Comparison of ENCODE assay signal across 8 cellular contexts in genomic region chr9:127589955-127590370, GRCh38. TPM values are rescaled to one million over a fixed set of nuclear protein-coding genes. Genes with fewer than 3 reads are reported as not detected.
DNase-seq lines count a peak whose midpoint lies in the region; ATAC-seq, FAIRE-seq and TF ChIP-seq lines count a peak whose summit lies in the region.

No MANE protein-coding gene starts in this region.

- no peak overlapping the region for H3K4me2 ChIP-seq in DND-41 (ENCODE audit: insufficient read depth, low read length)
- H3K4me2 ChIP-seq in Karpas-422 (ENCODE audit: low read depth, low read length, poor library complexity, severe bottlenecking), result no peak overlapping the region

- DNase-seq in DND-41, result peak; percentile 37
- peak; percentile 56 for DNase-seq in Karpas-422
- peak; percentile 38 to 79 (median 57) for DNase-seq in Peyer's patch
- peak in 1 of 2 donors; percentile 72 for DNase-seq in breast epithelium (ENCODE audit: low spot score in 2 of 2)
- DNase-seq in kidney, result peak; percentile 65
- peak; percentile 63 for DNase-seq in stromal cell of bone marrow (ENCODE audit: low read depth)

- peak; percentile 81 for FAIRE-seq in kidney (lab: Jason Lieb, UNC)

- peak; percentile 66; the same call in 2 of the 3 replicates for ATAC-seq in DND-41 (ENCODE audit: insufficient read depth, low read depth)
- ATAC-seq in GM21526 (IDR thresholded peaks at IDR 0.05; ENCODE audit: low FRiP score, unreplicated experiment), result no peak
- ATAC-seq in GM18907 (IDR thresholded peaks at IDR 0.05; ENCODE audit: unreplicated experiment), result no peak

- H3K36me3 ChIP-seq in DND-41 (ENCODE audit: insufficient read depth, low read length), result no peaks in the 10 kb centered on the region
- no peaks in the 10 kb centered on the region for H3K36me3 ChIP-seq in Karpas-422 (ENCODE audit: insufficient read depth, low read length)
- H3K36me3 ChIP-seq in Peyer's patch, result no peaks in the 10 kb centered on the region
- no peaks in the 10 kb centered on the region for H3K36me3 ChIP-seq in breast epithelium
- H3K36me3 ChIP-seq in kidney (ENCODE audit: control insufficient read depth in 1 of 2, insufficient read depth in 2 of 2, low read length in 2 of 2), result no peaks in the 10 kb centered on the region

- no peak overlapping the region for H2AFZ ChIP-seq in DND-41 (ENCODE audit: low read depth, low read length)
- H2AFZ ChIP-seq in Karpas-422 (ENCODE audit: low read length), result no peak overlapping the region

- TF ChIP-seq CTCF in DND-41 (IDR thresholded peaks at IDR 0.05; ENCODE audit: borderline replicate concordance, extremely low read depth, low read length, poor library complexity, severe bottlenecking) (peak; percentile 83), Peyer's patch (IDR thresholded peaks at IDR 0.05) (peak; percentile 73 to 93 (median 89)), breast epithelium (IDR thresholded peaks at IDR 0.05) (peak; percentile 93 to 98 (median 97)), kidney (IDR thresholded peaks at IDR 0.05; ENCODE audit: borderline replicate concordance, extremely low read depth, insufficient read depth) (peak; percentile 96)

- H3K9ac ChIP-seq in DND-41 (ENCODE audit: low read depth, low read length) (no peak overlapping the region), Karpas-422 (ENCODE audit: low read length) (no peak overlapping the region), kidney (ENCODE audit: low read length in 2 of 2) (no peak overlapping the region)

- H3K9me3 ChIP-seq in DND-41 (ENCODE audit: insufficient read depth, low read length, severe bottlenecking) (no peaks in the 10 kb centered on the region), Karpas-422 (ENCODE audit: low read length) (no peaks in the 10 kb centered on the region), Peyer's patch (no peaks in the 10 kb centered on the region), breast epithelium (no peaks in the 10 kb centered on the region), kidney (ENCODE audit: control insufficient read depth in 1 of 2, low read length in 2 of 2) (no peaks in the 10 kb centered on the region)

- no peaks in the 10 kb centered on the region for H3K9me2 ChIP-seq in Karpas-422 (replicated peaks; ENCODE audit: insufficient read depth, low read length)

- H4K20me1 ChIP-seq in DND-41 (ENCODE audit: insufficient read depth, low read length) (no peaks in the 10 kb centered on the region), Karpas-422 (ENCODE audit: insufficient read depth, low read depth, low read length) (no peaks in the 10 kb centered on the region)

- H3K79me2 ChIP-seq in DND-41 (ENCODE audit: insufficient read depth, low read length) (no peaks in the 10 kb centered on the region), Karpas-422 (ENCODE audit: low read length) (no peaks in the 10 kb centered on the region)

- no peak overlapping the region for H3K27ac ChIP-seq in DND-41 (ENCODE audit: low read length)
- no peak overlapping the region for H3K27ac ChIP-seq in Karpas-422 (ENCODE audit: low read length)
- no peak overlapping the region for H3K27ac ChIP-seq in Peyer's patch
- no peak overlapping the region for H3K27ac ChIP-seq in breast epithelium
- H3K27ac ChIP-seq in kidney (ENCODE audit: low read depth in 2 of 2, low read length in 2 of 2), result no peak overlapping the region

- H3K4me1 ChIP-seq in DND-41 (ENCODE audit: insufficient read depth, low read length) (no peaks in the 10 kb centered on the region), Karpas-422 (ENCODE audit: low read length) (no peaks in the 10 kb centered on the region), Peyer's patch (no peaks in the 10 kb centered on the region), breast epithelium (no peaks in the 10 kb centered on the region), kidney (ENCODE audit: control insufficient read depth in 1 of 2, insufficient read depth in 1 of 2, low read depth in 1 of 2, low read length in 2 of 2) (no peaks in the 10 kb centered on the region)

- H3K27me3 ChIP-seq in DND-41 (ENCODE audit: insufficient read depth, low read length, poor library complexity) (no peaks in the 10 kb centered on the region), Karpas-422 (ENCODE audit: low read length) (no peaks in the 10 kb centered on the region), Peyer's patch (no peaks in the 10 kb centered on the region), breast epithelium (no peaks in the 10 kb centered on the region)

- intact Hi-C loops in breast epithelium (cut with DNase I; ENCODE audit: low total_unique reads) (loop anchor here (5.0 kb wide), 3 partner anchors 88 to 337 kb away; no protein-coding TSS in a partner anchor), kidney (cut with DNase I) (loop anchor here (5.0 to 10.0 kb wide), 3 partner anchors 88 to 332 kb away; no protein-coding TSS in a partner anchor)

- TF ChIP-seq POLR2A in Peyer's patch (IDR thresholded peaks at IDR 0.05) (no peak), breast epithelium (IDR thresholded peaks at IDR 0.05) (no peak)

- H3K4me3 ChIP-seq in DND-41 (ENCODE audit: low read depth in 1 of 2, low read length in 2 of 2) (no peak overlapping the region), Karpas-422 (ENCODE audit: low read length) (no peak overlapping the region), Peyer's patch (no peak overlapping the region), breast epithelium (no peak overlapping the region), kidney (ENCODE audit: low read length in 2 of 2) (no peak overlapping the region)

RNA-seq across cellular contexts. Expression of gene STXBP1, which starts 22.1 kb away (rescaled TPM):
- total RNA-seq in Karpas-422 (2014; rRNA removed; shearing (Covaris generic); ENCODE audit: low replicate concordance), result 3.1 and 3.6 TPM in 2 replicates
- 10 to 100 TPM in 2 of 4 donors, 1 to 10 TPM in 2; 4.4 to 90.8 (median 12.6) TPM for total RNA-seq in Peyer's patch
- 10 to 100 TPM; 19.0 to 45.9 (median 43.2) TPM for total RNA-seq in breast epithelium
- 32.8 TPM for total RNA-seq in kidney
- polyA plus RNA-seq in kidney (ENCODE audit: insufficient read depth, low read depth, low replicate concordance), result 14.3 TPM
